Comparison of ENCODE assay signal across 9 cellular contexts in the genomic region with DNA sequence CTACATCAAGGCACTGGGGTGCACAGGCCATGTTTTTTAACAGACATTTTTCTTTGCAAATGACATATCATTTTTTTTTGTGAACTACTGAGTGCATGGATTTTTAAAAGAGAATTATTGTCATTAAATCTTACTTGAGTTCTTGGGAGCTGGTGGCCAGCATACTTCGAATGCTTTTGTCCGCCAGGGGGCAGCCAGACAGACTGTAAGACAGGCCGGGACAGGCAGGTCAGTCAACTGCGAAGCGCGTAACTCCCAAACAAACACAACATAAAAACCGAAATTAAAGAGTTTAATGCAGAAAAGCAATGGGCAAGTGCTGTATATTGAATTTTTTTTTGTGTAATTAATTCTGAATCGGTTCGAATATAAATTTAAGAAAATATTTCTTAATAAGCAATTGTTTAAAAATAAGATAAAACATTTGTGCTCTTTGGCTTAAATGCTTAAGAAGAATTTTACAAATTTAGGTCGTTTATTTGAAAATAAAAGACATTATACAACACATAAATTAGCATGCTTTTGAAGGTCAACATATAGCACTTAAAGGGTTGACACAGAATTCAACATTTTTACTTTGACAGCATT.
DNase-seq lines count a peak whose midpoint lies in the region; ATAC-seq, FAIRE-seq and TF ChIP-seq lines count a peak whose summit lies in the region.
"Had no signal": no experiment of that assay in that cellular context is flagged by ENCODE, and none has a peak within 500 bp of the region (broad histone marks: within the 10 kb centered on the region; RNA-seq: fewer than 3 reads in every experiment).

No MANE protein-coding gene starts in this region.

- H3K9ac ChIP-seq in GM12878 (ENCODE audit: control insufficient read depth, insufficient read depth, low read length) = no peak overlapping the region

- H3K4me3 Mint-ChIP-seq in immature natural killer cell = no peak overlapping the region
- H3K4me3 Mint-ChIP-seq: T-helper 1 cell treated with Interleukin-12 subunit alpha and Interleukin-12 subunit beta and Interleukin-4 antibody, amounts not matched to agents 30 μg/mL and 1 μg/mL, for 36 hours had no signal

- H3K4me1 Mint-ChIP-seq in immature natural killer cell = no peaks in the 10 kb centered on the region

- TF ChIP-seq POLR2A in H54 (IDR thresholded peaks at IDR 0.05; ENCODE audit: low read depth, low read length) = no peak
- no peak for TF ChIP-seq POLR2A in GM12878 (IDR thresholded peaks at IDR 0.05; ENCODE audit: low read depth, low read length)
- TF ChIP-seq POLR2A in GM18505 (IDR thresholded peaks at IDR 0.05; ENCODE audit: borderline replicate concordance, extremely low read depth, insufficient read depth, insufficient read length) = no peak

- WGBS in GM12878 (ENCODE audit: insufficient coverage, insufficient replicate concordance, low lambda C conversion rate, missing lambda C conversion rate) = 3% methylated on average over 10 of the region's 10 CpGs

- no peaks in the 10 kb centered on the region for H3K9me3 Mint-ChIP-seq in immature natural killer cell
- H3K9me3 Mint-ChIP-seq: T-helper 1 cell treated with Interleukin-12 subunit alpha and Interleukin-12 subunit beta and Interleukin-4 antibody, amounts not matched to agents 30 μg/mL and 1 μg/mL, for 36 hours had no signal

- peaks cover 0 to 3% (median 0%) of the 10 kb centered on the region in 3 donors for H3K27me3 Mint-ChIP-seq in immature natural killer cell (ENCODE audit: low read depth in 3 of 3)

- DNase-seq in DMS53 treated with DMSO at 0.1 percent for 48 hours (lab: John Stamatoyannopoulos, UW; ENCODE audit: unreplicated experiment) (peak; percentile 3), H54 (ENCODE audit: insufficient read length, low spot score) (peak; percentile 44), RCC 7860 (ENCODE audit: low spot score) (peak; percentile 25), GM12878 (ENCODE audit: low read depth, low spot score) (no peak), immature natural killer cell (peak; percentile 14 to 31 (median 18)), NCI-H1105 treated with DMSO at 0.1 percent for 48 hours (lab: John Stamatoyannopoulos, UW) (no peak)
- DNase-seq in stimulated activated CD4-positive, alpha-beta T cell treated with anti-CD3 and anti-CD28 coated beads, Interleukin-2, amount 100 ng/mL, for 24 hours = peak; percentile 32 to 69

- H3K27ac ChIP-seq in GM12878 (ENCODE audit: control insufficient read depth, insufficient read depth) = no peak overlapping the region

- ATAC-seq in GM12878 = peak; percentile 81; the same call in 2 of the 3 replicates
- no peak for ATAC-seq in GM18505 (IDR thresholded peaks at IDR 0.05; ENCODE audit: unreplicated experiment)

- FAIRE-seq in H54 (lab: Jason Lieb, UNC) (no peak), RCC 7860 (lab: Jason Lieb, UNC) (no peak), GM12878 (lab: Jason Lieb, UNC) (no peak)

- no peak overlapping the region for H3K27ac Mint-ChIP-seq in immature natural killer cell
- H3K27ac Mint-ChIP-seq: T-helper 1 cell treated with Interleukin-12 subunit alpha and Interleukin-12 subunit beta and Interleukin-4 antibody, amounts not matched to agents 30 μg/mL and 1 μg/mL, for 36 hours had no signal

- H3K36me3 ChIP-seq in GM12878 (ENCODE audit: control insufficient read depth in 2 of 2, insufficient read depth in 2 of 2, low read length in 1 of 2) = no peaks in the 10 kb centered on the region

- TF ChIP-seq EP300 in GM12878 (IDR thresholded peaks at IDR 0.05; ENCODE audit: borderline replicate concordance in 1 of 2, control insufficient read depth in 1 of 2, low read depth in 2 of 2, low read length in 2 of 2) = no peak

- H4K20me1 ChIP-seq in GM12878 (ENCODE audit: control insufficient read depth, insufficient read depth) = no peaks in the 10 kb centered on the region

- H2AFZ ChIP-seq in GM12878 (ENCODE audit: control insufficient read depth, low read depth, low read length) = no peak overlapping the region

- no TSS peak for BruUV-seq in GM12878 (replicated peaks; lab: Mats Ljungman, UMichigan)

- H3K4me3 ChIP-seq in GM12878 = no peak overlapping the region

- TF ChIP-seq RAD21 in GM12878 (IDR thresholded peaks at IDR 0.05; ENCODE audit: insufficient read depth, low read depth, low read length) = 0 out of 2 replicates have a peak, but pooled peaks have one; percentile 14

- H3K4me1 ChIP-seq in GM12878 (ENCODE audit: control insufficient read depth, insufficient read depth, low read length) = no peaks in the 10 kb centered on the region

- RAD21 ChIA-PET in GM12878 (lab: Charles Lee; ENCODE audit: unreplicated experiment) = no interaction called here

- H3K27me3 ChIP-seq in GM12878 (replicated peaks in 1 of 2; ENCODE audit: control insufficient read depth in 2 of 2, insufficient read depth in 2 of 2, low read length in 1 of 2) = no peaks in the 10 kb centered on the region

- SMC1A ChIA-PET in GM12878 (lab: Charles Lee; ENCODE audit: uncharacterized antibody, unreplicated experiment) = no interaction called here

- peak; percentile 53 to 72 (median 62) for TF ChIP-seq CTCF in GM12878 (IDR thresholded peaks at IDR 0.05 in 2 of 3, conservative IDR thresholded peaks at IDR 0.05 in 1 of 3; ENCODE audit: control insufficient read depth in 2 of 3, extremely low read depth in 1 of 3, insufficient read depth in 1 of 3, low read depth in 3 of 3, low read length in 3 of 3)

- no peaks in the 10 kb centered on the region for H3K79me2 ChIP-seq in GM12878 (ENCODE audit: control insufficient read depth, insufficient read depth, low read length)

- no peaks in the 10 kb centered on the region for H3K36me3 Mint-ChIP-seq in immature natural killer cell

- H3K4me2 ChIP-seq in GM12878 (ENCODE audit: control insufficient read depth, insufficient read depth) = no peak overlapping the region

- intact Hi-C loops in GM12878 (cut with micrococcal nuclease; ENCODE audit: unreplicated experiment) = no loop called here

- POLR2A ChIA-PET in GM12878 (lab: Charles Lee) = no interaction called here

- no peaks in the 10 kb centered on the region for H3K9me3 ChIP-seq in GM12878 (replicated peaks; ENCODE audit: control insufficient read depth, insufficient read depth, low read length)

- CTCF ChIA-PET in GM12878 (lab: Yijun Ruan, JAX) = interaction anchor here (0.7 kb wide), 1 partner anchor 1855 kb away, joined by 3 read pairs; no protein-coding TSS in a partner anchor

- in situ Hi-C loops in GM12878 (cut with MboI) = no loop called here

TF ChIP-seq in GM12878, 131 proteins besides CTCF, POLR2A, EP300 and RAD21:
- no peak for TF ChIP-seq MEF2B (IDR thresholded peaks at IDR 0.05; ENCODE audit: partially characterized antibody, poor library complexity, severe bottlenecking)
- TF ChIP-seq SMC3 (IDR thresholded peaks at IDR 0.05; ENCODE audit: borderline replicate concordance, low read length) = peak; percentile 43; the same call in 1 of the 2 replicates
- TF ChIP-seq ESRRA (IDR thresholded peaks at IDR 0.05; ENCODE audit: low read length) = no peak

Comparison
In these comparisons a context has a peak if more than half of its experiments do, and no peak if none do; other contexts are left out.
1. DNase-seq: peak in DMS53 treated with DMSO at 0.1 percent for 48 hours (single experiment), H54 (single experiment), RCC 7860 (single experiment), immature natural killer cell (3 of 3) and stimulated activated CD4-positive, alpha-beta T cell treated with anti-CD3 and anti-CD28 coated beads, Interleukin-2, amount 100 ng/mL, for 24 hours (2 of 2); none in GM12878 (single experiment) and NCI-H1105 treated with DMSO at 0.1 percent for 48 hours (single experiment).